In genomic region chr5:87121315-87122170, GRCh38 we compare ENCODE assay signal across 8 cellular contexts.
DNase-seq lines count a peak whose midpoint lies in the region; ATAC-seq and TF ChIP-seq lines count a peak whose summit lies in the region.

No MANE protein-coding gene starts in this region.

- H3K27me3 Mint-ChIP-seq in T-cell (no peaks in the 10 kb centered on the region), chondrocyte (ENCODE audit: low read depth) (no peaks in the 10 kb centered on the region)
- no peaks in the 10 kb centered on the region for H3K27me3 Mint-ChIP-seq in naive thymus-derived CD4-positive, alpha-beta T cell

- POLR2A ChIA-PET in T-cell (lab: Charles Lee) = interaction anchor here in 1 of 2 donors (0.5 kb wide), 1 partner anchor 10 kb away, joined by 3 read pairs; no protein-coding TSS in a partner anchor
- POLR2A ChIA-PET in naive thymus-derived CD4-positive, alpha-beta T cell (lab: Charles Lee) = interaction anchor here (0.6 to 0.9 kb wide), 2 partner anchors 40 to 46 kb away, joined by 3 to 4 read pairs; no protein-coding TSS in a partner anchor

- H3K4me1 ChIP-seq in naive thymus-derived CD4-positive, alpha-beta T cell (ENCODE audit: control insufficient read depth in 2 of 2, insufficient read depth in 2 of 2, low read length in 2 of 2) = peaks cover 22 to 38% of the 10 kb centered on the region in 2 donors

- no peaks in the 10 kb centered on the region for H3K27me3 ChIP-seq in naive thymus-derived CD4-positive, alpha-beta T cell (ENCODE audit: control insufficient read depth in 2 of 2, insufficient read depth in 2 of 2, low read length in 2 of 2)

- H3K4me3 Mint-ChIP-seq in T-cell (peak overlapping the region; percentile 34 to 57 (median 38)), chondrocyte (ENCODE audit: unreplicated experiment) (no peak overlapping the region)
- peak overlapping the region; percentile 52 to 69 (median 64) for H3K4me3 Mint-ChIP-seq in naive thymus-derived CD4-positive, alpha-beta T cell

- H3K36me3 ChIP-seq in naive thymus-derived CD4-positive, alpha-beta T cell (ENCODE audit: control insufficient read depth in 2 of 3, insufficient read depth in 3 of 3, low read length in 3 of 3) = no peaks in the 10 kb centered on the region

- H3K9me3 ChIP-seq in naive thymus-derived CD4-positive, alpha-beta T cell (ENCODE audit: control insufficient read depth in 2 of 3, low read length in 3 of 3) = no peaks in the 10 kb centered on the region

- H3K4me1 Mint-ChIP-seq in T-cell (peaks cover 44 to 52% (median 49%) of the 10 kb centered on the region in 3 donors), chondrocyte (ENCODE audit: low read depth) (peaks cover 45% of the 10 kb centered on the region)
- peaks cover 25 to 50% (median 38%) of the 10 kb centered on the region in 7 donors for H3K4me1 Mint-ChIP-seq in naive thymus-derived CD4-positive, alpha-beta T cell

- DNase-seq in CD1c-positive myeloid dendritic cell (ENCODE audit: extremely low spot score) = peak; percentile 82
- DNase-seq in T-cell = peak in 24 of 34 experiments; percentile 1 to 39 (median 13)
- no peak for DNase-seq in chondrocyte (ENCODE audit: low spot score)
- peak in 8 of 9 donors; percentile 2 to 38 (median 28) for DNase-seq in naive thymus-derived CD4-positive, alpha-beta T cell
- no peak for DNase-seq in iPS-NIHi7 (ENCODE audit: extremely low spot score)
- no peak for DNase-seq in posterior cingulate gyrus

- TF ChIP-seq CTCF in chondrocyte (IDR thresholded peaks at IDR 0.05) = no peak

- CTCF ChIA-PET in T-cell (lab: Charles Lee) = no interaction called here
- CTCF ChIA-PET in naive thymus-derived CD4-positive, alpha-beta T cell (lab: Charles Lee) = interaction anchor here (0.9 kb wide), 1 partner anchor 276 kb away, joined by 3 read pairs; no protein-coding TSS in a partner anchor

- no peaks in the 10 kb centered on the region for H3K36me3 Mint-ChIP-seq in T-cell
- no peaks in the 10 kb centered on the region for H3K36me3 Mint-ChIP-seq in chondrocyte (ENCODE audit: low read depth)
- peaks cover 0 to 3% (median 0%) of the 10 kb centered on the region in 5 donors for H3K36me3 Mint-ChIP-seq in naive thymus-derived CD4-positive, alpha-beta T cell

- intact Hi-C loops in naive thymus-derived CD4-positive, alpha-beta T cell (cut with micrococcal nuclease) = loop anchor here (1.0 to 10.0 kb wide), 13 partner anchors 15 to 1143 kb away; partner anchors contain the start of genes CCNH (in 1 of the 2), COX7C (in 1 of the 2), RASA1 (in 1 of the 2) and TMEM161B (in 1 of the 2)
- intact Hi-C loops in posterior cingulate gyrus (cut with DNase I) = no loop called here

- H3K27ac ChIP-seq in naive thymus-derived CD4-positive, alpha-beta T cell (ENCODE audit: low read depth, low read length) = no peak overlapping the region

- no peaks in the 10 kb centered on the region for H3K9me3 Mint-ChIP-seq in T-cell
- H3K9me3 Mint-ChIP-seq in chondrocyte (ENCODE audit: low read depth) = peaks cover 3% of the 10 kb centered on the region
- H3K9me3 Mint-ChIP-seq in naive thymus-derived CD4-positive, alpha-beta T cell = peaks cover 0 to 5% (median 0%) of the 10 kb centered on the region in 11 donors

- H3K4me3 ChIP-seq in naive thymus-derived CD4-positive, alpha-beta T cell (ENCODE audit: low read length) = peak overlapping the region; percentile 24

- ATAC-seq in GM19438 (IDR thresholded peaks at IDR 0.05; ENCODE audit: low read depth, unreplicated experiment) (peak; percentile 72), HG03457 (IDR thresholded peaks at IDR 0.05; ENCODE audit: unreplicated experiment) (peak; percentile 82), T-cell (replicated peaks in 1 of 4) (peak; percentile 89 to 93 (median 91))
- peak; percentile 86 for ATAC-seq in naive thymus-derived CD4-positive, alpha-beta T cell

- peak overlapping the region; percentile 91 to 92 for H3K27ac Mint-ChIP-seq in T-cell
- peak overlapping the region; percentile 77 for H3K27ac Mint-ChIP-seq in chondrocyte (ENCODE audit: unreplicated experiment)
- peak overlapping the region; percentile 15 to 89 (median 71) for H3K27ac Mint-ChIP-seq in naive thymus-derived CD4-positive, alpha-beta T cell

Comparison
In these comparisons a context has a peak if more than half of its experiments do, and no peak if none do; other contexts are left out.
1. DNase-seq: peak in CD1c-positive myeloid dendritic cell (single experiment), T-cell (24 of 34) and naive thymus-derived CD4-positive, alpha-beta T cell (8 of 9); none in chondrocyte (single experiment), iPS-NIHi7 (single experiment) and posterior cingulate gyrus (0 of 10).
2. Peak in every context shown above with its lines, with median percentiles within 50 percentile points of each other: ATAC-seq and H3K27ac Mint-ChIP-seq.